In genomic region chr4:8538076-8538702, GRCh38 we compare ENCODE assay signal across 1 cellular context.
TF ChIP-seq lines count a peak whose summit lies in the region.

No MANE protein-coding gene starts in this region.

TF ChIP-seq in GM12891, 5 proteins besides CTCF, POLR2A, EP300 and RAD21 (continued from another document):
- TF ChIP-seq SPI1 (IDR thresholded peaks at IDR 0.05; ENCODE audit: low read depth, low read length) = no peak
- no peak for TF ChIP-seq PAX5 (IDR thresholded peaks at IDR 0.05; ENCODE audit: insufficient read depth, low read length, severe bottlenecking)
